Comparison of ENCODE assay signal across 33 cellular contexts in the genomic region with DNA sequence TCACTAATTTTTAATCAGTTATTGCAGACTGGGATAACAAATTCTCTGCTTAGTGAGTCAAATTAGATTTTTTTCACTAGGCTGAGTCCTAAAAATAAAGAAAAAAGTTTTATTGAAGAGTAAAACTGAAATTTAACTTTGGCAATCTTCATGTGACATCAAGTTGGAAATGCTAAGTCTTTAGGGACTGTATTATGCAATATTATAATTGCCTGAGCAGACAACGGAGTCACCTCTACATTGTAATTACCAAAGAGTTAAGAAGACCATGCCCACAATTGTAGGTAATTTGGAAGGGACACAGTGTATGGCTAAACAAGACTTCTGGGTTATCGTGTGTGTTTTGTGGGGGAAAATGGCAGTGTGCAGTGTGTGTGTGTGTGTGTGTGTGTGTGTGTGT. TPM values are rescaled to one million over a fixed set of nuclear protein-coding genes. Genes with fewer than 3 reads are reported as not detected.
"Had no signal": no experiment of that assay in that cellular context is flagged by ENCODE, and none has a peak within 500 bp of the region (broad histone marks: within the 10 kb centered on the region; RNA-seq: fewer than 3 reads in every experiment).

No MANE protein-coding gene starts in this region.

- H3K9ac ChIP-seq: SK-N-SH had no signal

- H3K27ac ChIP-seq: adrenal gland, body of pancreas, breast epithelium, coronary artery, SJSA1 had no signal

- ATAC-seq: activated CD8-positive, alpha-beta T cell treated with anti-CD3 and anti-CD28 coated beads for 36 hours; activated T-cell treated with anti-CD3 and anti-CD28 coated beads, Interleukin-2, amount 50 U/mL, for 72 hours; activated T-helper 17 cell treated with anti-CD3 and anti-CD28 coated beads, Interleukin-2, amount 50 U/mL, for 72 hours; body of pancreas had no signal

- H3K27me3 ChIP-seq: adrenal gland, body of pancreas, breast epithelium, SJSA1 had no signal

- H3K9me3 Mint-ChIP-seq: activated CD4-positive, alpha-beta T cell treated with anti-CD3 and anti-CD28 coated beads, Interleukin-2, amount 10 ng/mL, durations not matched to agents 24 days and 14 days; activated CD8-positive, alpha-beta T cell treated with anti-CD3 and anti-CD28 coated beads for 36 hours; activated naive CD4-positive, alpha-beta T cell treated with anti-CD3 and anti-CD28 coated beads, Interleukin-2, amount 50 U/mL, for 24 hours; activated naive CD8-positive, alpha-beta T cell treated with anti-CD3 and anti-CD28 coated beads, Interleukin-2, amount 10 ng/mL, durations not matched to agents 7 days and 5 days; activated T-cell treated with anti-CD3 and anti-CD28 coated beads, Interleukin-2, amount 50 U/mL, for 72 hours; activated T-helper 17 cell treated with anti-CD3 and anti-CD28 coated beads, Interleukin-2, amount 50 U/mL, for 72 hours; T-helper 1 cell treated with Interleukin-12 subunit alpha and Interleukin-12 subunit beta and Interleukin-4 antibody, amounts not matched to agents 30 μg/mL and 1 μg/mL, for 36 hours; T-helper 2 cell treated with Interferon-gamma antibody and Interleukin-4, amounts not matched to agents 5 μg/mL and 100 μg/mL, for 36 hours had no signal

- H3K27ac Mint-ChIP-seq: activated CD4-positive, alpha-beta T cell treated with anti-CD3 and anti-CD28 coated beads, Interleukin-2, amount 10 ng/mL, durations not matched to agents 24 days and 14 days; activated CD8-positive, alpha-beta T cell treated with anti-CD3 and anti-CD28 coated beads for 36 hours; activated naive CD4-positive, alpha-beta T cell treated with anti-CD3 and anti-CD28 coated beads, Interleukin-2, amount 50 U/mL, for 24 hours; activated naive CD8-positive, alpha-beta T cell treated with anti-CD3 and anti-CD28 coated beads, Interleukin-2, amount 10 ng/mL, durations not matched to agents 7 days and 5 days; activated T-cell treated with anti-CD3 and anti-CD28 coated beads, Interleukin-2, amount 50 U/mL, for 72 hours; activated T-helper 17 cell treated with anti-CD3 and anti-CD28 coated beads, Interleukin-2, amount 50 U/mL, for 72 hours; T-helper 1 cell treated with Interleukin-12 subunit alpha and Interleukin-12 subunit beta and Interleukin-4 antibody, amounts not matched to agents 30 μg/mL and 1 μg/mL, for 36 hours; T-helper 2 cell treated with Interferon-gamma antibody and Interleukin-4, amounts not matched to agents 5 μg/mL and 100 μg/mL, for 36 hours had no signal

- H3K4me3 ChIP-seq: adrenal gland, body of pancreas, breast epithelium, coronary artery, SJSA1 had no signal

- H3K4me2 ChIP-seq: SK-N-SH had no signal

- H3K4me1 Mint-ChIP-seq: activated CD4-positive, alpha-beta T cell treated with anti-CD3 and anti-CD28 coated beads, Interleukin-2, amount 10 ng/mL, durations not matched to agents 24 days and 14 days; activated naive CD4-positive, alpha-beta T cell treated with anti-CD3 and anti-CD28 coated beads, Interleukin-2, amount 50 U/mL, for 24 hours; activated naive CD8-positive, alpha-beta T cell treated with anti-CD3 and anti-CD28 coated beads, Interleukin-2, amount 10 ng/mL, durations not matched to agents 7 days and 5 days; activated T-helper 17 cell treated with anti-CD3 and anti-CD28 coated beads, Interleukin-2, amount 50 U/mL, for 72 hours had no signal

- FAIRE-seq: astrocyte, TTC549 had no signal

- H3K27me3 Mint-ChIP-seq: activated CD4-positive, alpha-beta T cell treated with anti-CD3 and anti-CD28 coated beads, Interleukin-2, amount 10 ng/mL, durations not matched to agents 24 days and 14 days had no signal

- H3K4me3 Mint-ChIP-seq: activated CD4-positive, alpha-beta T cell treated with anti-CD3 and anti-CD28 coated beads, Interleukin-2, amount 10 ng/mL, durations not matched to agents 24 days and 14 days; activated CD8-positive, alpha-beta T cell treated with anti-CD3 and anti-CD28 coated beads for 36 hours; activated naive CD4-positive, alpha-beta T cell treated with anti-CD3 and anti-CD28 coated beads, Interleukin-2, amount 50 U/mL, for 24 hours; activated naive CD8-positive, alpha-beta T cell treated with anti-CD3 and anti-CD28 coated beads, Interleukin-2, amount 10 ng/mL, durations not matched to agents 7 days and 5 days; activated T-cell treated with anti-CD3 and anti-CD28 coated beads, Interleukin-2, amount 50 U/mL, for 72 hours; activated T-helper 17 cell treated with anti-CD3 and anti-CD28 coated beads, Interleukin-2, amount 50 U/mL, for 72 hours; T-helper 1 cell treated with Interleukin-12 subunit alpha and Interleukin-12 subunit beta and Interleukin-4 antibody, amounts not matched to agents 30 μg/mL and 1 μg/mL, for 36 hours; T-helper 2 cell treated with Interferon-gamma antibody and Interleukin-4, amounts not matched to agents 5 μg/mL and 100 μg/mL, for 36 hours had no signal

- H3K4me1 ChIP-seq: adrenal gland, body of pancreas, breast epithelium, SJSA1 had no signal

- H3K36me3 Mint-ChIP-seq: activated naive CD4-positive, alpha-beta T cell treated with anti-CD3 and anti-CD28 coated beads, Interleukin-2, amount 50 U/mL, for 24 hours; activated naive CD8-positive, alpha-beta T cell treated with anti-CD3 and anti-CD28 coated beads, Interleukin-2, amount 10 ng/mL, durations not matched to agents 7 days and 5 days had no signal

- H3K36me3 ChIP-seq: adrenal gland, breast epithelium, SJSA1 had no signal

- H3K9me3 ChIP-seq: adrenal gland, body of pancreas, breast epithelium, SJSA1, SK-N-SH had no signal

- DNase-seq: activated CD4-positive, alpha-beta T cell treated with anti-CD3 and anti-CD28 coated beads, Interleukin-2, amount 10 ng/mL, durations not matched to agents 24 days and 14 days; activated CD4-positive, alpha-beta T cell treated with anti-CD3 and anti-CD28 coated beads, Interleukin-2, amount 50 U/mL, for 4 hours; activated CD8-positive, alpha-beta T cell treated with anti-CD3 and anti-CD28 coated beads for 36 hours; activated gamma-delta T cell; activated naive CD4-positive, alpha-beta T cell treated with Interleukin-2 at 50 U/mL for 16 hours; activated naive CD8-positive, alpha-beta T cell treated with anti-CD3 and anti-CD28 coated beads, Interleukin-2, amount 10 ng/mL, durations not matched to agents 7 days and 5 days; activated T-cell treated with anti-CD3 and anti-CD28 coated beads, Interleukin-2, amount 50 U/mL, for 1 hour; activated T-cell treated with anti-CD3 and anti-CD28 coated beads, Interleukin-2, amount 50 U/mL, for 72 hours; adrenal gland; body of pancreas; NCI-H1105; NCI-H1417 treated with DMSO at 0.1 percent for 48 hours; NCI-H1930; NCI-H345; NCI-H524 treated with DMSO at 0.1 percent for 48 hours; NCI-H748 treated with DMSO at 0.1 percent for 48 hours; NK-92 treated with Interleukin-12 subunit alpha and Interleukin-12 subunit beta, amount 100 ng/mL, for 24 hours; OCI-M1; Right ventricle myocardium superior; SK-N-SH had no signal

RNA-seq across cellular contexts. Expression of a gene that starts 2.3 kb away (rescaled TPM):
- total RNA-seq: activated CD4-positive, alpha-beta T cell treated with anti-CD3 and anti-CD28 coated beads, Interleukin-2, amount 10 ng/mL, durations not matched to agents 24 days and 14 days; activated CD8-positive, alpha-beta memory T cell treated with anti-CD3 and anti-CD28 coated beads for 36 hours; activated CD8-positive, alpha-beta T cell treated with anti-CD3 and anti-CD28 coated beads for 36 hours; activated T-cell treated with anti-CD3 and anti-CD28 coated beads, Interleukin-2, amount 50 U/mL, for 72 hours; activated T-helper 17 cell treated with anti-CD3 and anti-CD28 coated beads, Interleukin-2, amount 50 U/mL, for 72 hours; astrocyte; M059J; NCI-H460; SJSA1 had no signal
- polyA plus RNA-seq: SK-N-SH had no signal

RNA-seq across cellular contexts. Expression of a gene that starts 24.5 kb away (rescaled TPM):
- total RNA-seq: activated CD4-positive, alpha-beta T cell treated with anti-CD3 and anti-CD28 coated beads, Interleukin-2, amount 10 ng/mL, durations not matched to agents 24 days and 14 days; activated CD8-positive, alpha-beta memory T cell treated with anti-CD3 and anti-CD28 coated beads for 36 hours; activated CD8-positive, alpha-beta T cell treated with anti-CD3 and anti-CD28 coated beads for 36 hours; activated naive CD8-positive, alpha-beta T cell treated with anti-CD3 and anti-CD28 coated beads, Interleukin-2, amount 10 ng/mL, durations not matched to agents 7 days and 5 days; activated T-cell treated with anti-CD3 and anti-CD28 coated beads, Interleukin-2, amount 50 U/mL, for 72 hours; activated T-helper 17 cell treated with anti-CD3 and anti-CD28 coated beads, Interleukin-2, amount 50 U/mL, for 72 hours; adrenal gland; astrocyte; body of pancreas; breast epithelium; cardiac septum; M059J; NCI-H460; Right ventricle myocardium superior; SJSA1 had no signal
- polyA plus RNA-seq: adrenal gland had no signal

RNA-seq across cellular contexts. Expression of a gene that starts 32.9 kb away (rescaled TPM):
- total RNA-seq: activated CD4-positive, alpha-beta T cell treated with anti-CD3 and anti-CD28 coated beads, Interleukin-2, amount 10 ng/mL, durations not matched to agents 24 days and 14 days; activated CD8-positive, alpha-beta memory T cell treated with anti-CD3 and anti-CD28 coated beads for 36 hours; activated CD8-positive, alpha-beta T cell treated with anti-CD3 and anti-CD28 coated beads for 36 hours; activated naive CD8-positive, alpha-beta T cell treated with anti-CD3 and anti-CD28 coated beads, Interleukin-2, amount 10 ng/mL, durations not matched to agents 7 days and 5 days; activated T-cell treated with anti-CD3 and anti-CD28 coated beads, Interleukin-2, amount 50 U/mL, for 72 hours; adrenal gland; astrocyte; body of pancreas; cardiac septum; M059J; NCI-H460; Right ventricle myocardium superior; SJSA1 had no signal
- polyA plus RNA-seq: adrenal gland, SK-N-SH had no signal

RNA-seq across cellular contexts. Expression of a gene that starts 46.6 kb away (rescaled TPM):
- total RNA-seq: activated CD4-positive, alpha-beta T cell treated with anti-CD3 and anti-CD28 coated beads, Interleukin-2, amount 10 ng/mL, durations not matched to agents 24 days and 14 days; activated naive CD8-positive, alpha-beta T cell treated with anti-CD3 and anti-CD28 coated beads, Interleukin-2, amount 10 ng/mL, durations not matched to agents 7 days and 5 days; NCI-H460; SJSA1 had no signal
